ENCODE assay signal across 17 cellular contexts in the genomic region with DNA sequence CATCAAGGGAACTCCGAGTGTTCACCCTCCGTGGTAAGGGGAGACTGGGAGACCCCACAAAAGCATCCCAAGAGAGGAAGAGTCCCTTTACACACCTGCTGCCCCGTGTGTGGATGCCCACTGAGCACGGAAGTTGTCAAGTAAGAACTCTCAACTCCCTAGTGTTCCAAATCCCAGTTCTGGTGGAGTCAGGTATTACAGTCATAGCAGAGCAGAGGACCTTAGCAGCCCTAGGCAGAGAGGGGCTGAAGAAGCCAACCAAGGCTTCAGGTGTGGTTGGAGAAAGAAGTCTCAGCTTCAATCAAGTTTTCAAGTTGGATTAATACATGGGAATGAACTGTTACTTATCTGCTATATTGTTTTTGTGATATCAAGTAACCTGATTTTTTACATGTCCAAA.
A peak's percentile ranks its signal among the peaks of the same experiment; 100 is the strongest.
DNase-seq lines count a peak whose midpoint lies in the region; ATAC-seq, FAIRE-seq and TF ChIP-seq lines count a peak whose summit lies in the region.
"Had no signal": no experiment of that assay in that cellular context is flagged by ENCODE, and none has a peak within 500 bp of the region (broad histone marks: within the 10 kb centered on the region; RNA-seq: fewer than 3 reads in every experiment).

No MANE protein-coding gene starts in this region.

- peak; percentile 51 for DNase-seq in 8988T
- peak; percentile 25 for DNase-seq in AG20443 (ENCODE audit: low spot score)
- DNase-seq in PC-9: no peak
- no peak for DNase-seq in H1 (ENCODE audit: low read depth in 1 of 2, low spot score in 2 of 2)
- no peak for DNase-seq in left colon
- no peak for DNase-seq in head of caudate nucleus
- DNase-seq in GM10248 (ENCODE audit: extremely low spot score): no peak
- no peak for DNase-seq in NCI-H2107 treated with DMSO at 0.1 percent for 48 hours (lab: John Stamatoyannopoulos, UW; ENCODE audit: unreplicated experiment)
- DNase-seq: cortex of kidney, erythroblast, GF-D8, left cardiac atrium, MM.1S, NCI-H2171, upper lobe of left lung had no signal

- no peak overlapping the region for H3K9ac ChIP-seq in H1 (replicated peaks in 1 of 4; ENCODE audit: extremely low read depth in 1 of 4, low read depth in 3 of 4, low read length in 3 of 4)

- peak overlapping the region; percentile 1; the same call in 1 of the 2 replicates for H2BK12ac ChIP-seq in H1 (ENCODE audit: low read depth, low read length)

- no peak for TF ChIP-seq RAD21 in H1 (IDR thresholded peaks at IDR 0.05 in 1 of 2, conservative IDR thresholded peaks at IDR 0.05 in 1 of 2; ENCODE audit: low read depth in 2 of 2, low read length in 2 of 2)

- no peak overlapping the region for H3K23ac ChIP-seq in H1 (ENCODE audit: insufficient read length)

- H3K18ac ChIP-seq in H1 (ENCODE audit: extremely low read depth, low read length): peak overlapping the region; percentile 26; the same call in 1 of the 2 replicates

- H2BK5ac ChIP-seq in H1 (ENCODE audit: low read depth, low read length): peak overlapping the region; percentile 100; the same call in 1 of the 2 replicates

- no peak overlapping the region for H2BK15ac ChIP-seq in H1 (ENCODE audit: low read length)

- no peaks in the 10 kb centered on the region for H3F3A ChIP-seq in PC-9 (ENCODE audit: insufficient read depth, low read depth)

- H3K56ac ChIP-seq in H1 (replicated peaks; ENCODE audit: insufficient read length, low read depth, low read length): no peak overlapping the region

- H3K36me3 ChIP-seq in PC-9 (ENCODE audit: low read depth) (no peaks in the 10 kb centered on the region), H1 (ENCODE audit: control insufficient read depth in 2 of 4, insufficient read depth in 4 of 4, low read length in 3 of 4) (no peaks in the 10 kb centered on the region)
- H3K36me3 ChIP-seq: upper lobe of left lung had no signal

- H4K20me1 ChIP-seq in PC-9 (ENCODE audit: insufficient read depth) (no peaks in the 10 kb centered on the region), H1 (replicated peaks in 1 of 2; ENCODE audit: control insufficient read depth in 1 of 2, insufficient read depth in 2 of 2, low read length in 2 of 2) (no peaks in the 10 kb centered on the region)

- H3K9me3 ChIP-seq in PC-9 (ENCODE audit: insufficient read depth, low read depth) (no peaks in the 10 kb centered on the region), H1 (ENCODE audit: insufficient read depth in 2 of 2, low read depth in 1 of 2, low read length in 1 of 2) (peaks cover 10 to 13% of the 10 kb centered on the region in 2 experiments; a peak in 3 of 4 replicates)
- H3K9me3 ChIP-seq: upper lobe of left lung had no signal

- 0 out of 2 replicates have a peak, but pooled peaks have one; percentile 12 for TF ChIP-seq CTCF in PC-9 (conservative IDR thresholded peaks at IDR 0.05)
- no peak for TF ChIP-seq CTCF in H1 (IDR thresholded peaks at IDR 0.05; ENCODE audit: control extremely low read depth in 1 of 3, insufficient read depth in 1 of 3, low read depth in 1 of 3, low read length in 3 of 3)
- no peak for TF ChIP-seq CTCF in GM10248 (IDR thresholded peaks at IDR 0.05; ENCODE audit: control extremely low read depth, extremely low read depth, low read depth, missing control alignments)

- no peak overlapping the region for H3K4me3 ChIP-seq in PC-9
- H3K4me3 ChIP-seq in H1 (ENCODE audit: extremely low read depth in 1 of 4, insufficient read depth in 2 of 4, low read depth in 3 of 4, low read length in 4 of 4): no peak overlapping the region
- H3K4me3 ChIP-seq: upper lobe of left lung had no signal

- H3K14ac ChIP-seq in H1 (ENCODE audit: insufficient read length): no peak overlapping the region

- peak overlapping the region; percentile 85 for H2BK120ac ChIP-seq in H1 (replicated peaks; ENCODE audit: low read depth, low read length)

- peak overlapping the region; percentile 99; the same call in 1 of the 2 replicates for H2BK20ac ChIP-seq in H1 (ENCODE audit: low read length)

- H4K5ac ChIP-seq in H1 (ENCODE audit: insufficient read length, low read depth, low read length): no peak overlapping the region

- intact Hi-C loops in PC-9 (cut with micrococcal nuclease; ENCODE audit: unreplicated experiment) (no loop called here), left colon (cut with DNase I, micrococcal nuclease) (loop anchor here in 1 of 2 donors (10.0 kb wide), 1 partner anchor 1265 kb away; no protein-coding TSS in a partner anchor), head of caudate nucleus (cut with DNase I) (loop anchor here (5.0 kb wide), 1 partner anchor 1253 kb away; a partner anchor contains a TSS)

- H3K4ac ChIP-seq in H1 (replicated peaks; ENCODE audit: insufficient read length, low read depth, low read length): peak overlapping the region; percentile 71

- peaks cover 4% of the 10 kb centered on the region; the same call in 1 of the 2 replicates for H3K23me2 ChIP-seq in H1 (ENCODE audit: low read depth, low read length)

- H2AK5ac ChIP-seq in H1 (ENCODE audit: low read depth, low read length): 0 out of 2 replicates have a peak overlapping the region, but pooled peaks have one; percentile 96

- H4K8ac ChIP-seq in H1 (ENCODE audit: extremely low read depth, insufficient read depth, low read length): no peak overlapping the region

- no peak overlapping the region for H3K27ac ChIP-seq in PC-9
- no peak overlapping the region for H3K27ac ChIP-seq in H1 (ENCODE audit: low read depth, low read length)

- TF ChIP-seq POLR2A in H1 (IDR thresholded peaks at IDR 0.05; ENCODE audit: control extremely low read depth in 1 of 2, low read depth in 2 of 2, low read length in 2 of 2): no peak

- no peaks in the 10 kb centered on the region for H3K79me1 ChIP-seq in H1 (ENCODE audit: low read depth, low read length)

- H3K4me2 ChIP-seq in PC-9 (no peak overlapping the region), H1 (ENCODE audit: insufficient read depth in 1 of 2, low read depth in 2 of 2, low read length in 2 of 2) (peak overlapping the region in 1 of 2 experiments; percentile 74; a peak in 1 of 4 replicates)

- H3K4me1 ChIP-seq in PC-9 (replicated peaks; ENCODE audit: insufficient read depth) (no peaks in the 10 kb centered on the region), H1 (replicated peaks in 1 of 4; ENCODE audit: control insufficient read depth in 3 of 4, insufficient read depth in 4 of 4, low read length in 3 of 4) (peaks cover 8 to 20% (median 9%) of the 10 kb centered on the region in 4 experiments)

- H3K27me3 ChIP-seq in PC-9 (ENCODE audit: insufficient read depth, low read depth): peaks cover 40% of the 10 kb centered on the region
- peaks cover 0 to 2% (median 0%) of the 10 kb centered on the region in 4 experiments; a peak in 1 of 7 replicates for H3K27me3 ChIP-seq in H1 (replicated peaks in 1 of 4; ENCODE audit: control insufficient read depth in 3 of 4, extremely low read depth in 1 of 4, insufficient read depth in 3 of 4, low read length in 3 of 4)
- H3K27me3 ChIP-seq: upper lobe of left lung had no signal

- H2AFZ ChIP-seq in PC-9 (no peak overlapping the region), H1 (ENCODE audit: low read length) (no peak overlapping the region)

- CTCF ChIA-PET in PC-9 (lab: Charles Lee): no interaction called here
- CTCF ChIA-PET in H1 (lab: Charles Lee; ENCODE audit: partially characterized antibody): interaction anchor here (0.6 to 2.1 kb wide), 4 partner anchors 14 to 1064 kb away, joined by 3 to 5 read pairs (median 4); no protein-coding TSS in a partner anchor
- CTCF ChIA-PET in GM10248 (lab: Yijun Ruan, JAX): interaction anchor here (1.6 kb wide), 1 partner anchor 226 kb away, joined by 3 read pairs; no protein-coding TSS in a partner anchor

- H3K9me2 ChIP-seq in PC-9 (ENCODE audit: insufficient read depth): no peaks in the 10 kb centered on the region

- no TSS peak for BruUV-seq in PC-9 (replicated peaks; lab: Mats Ljungman, UMichigan)

- H3K79me2 ChIP-seq in PC-9 (ENCODE audit: low read depth) (no peaks in the 10 kb centered on the region), H1 (ENCODE audit: control insufficient read depth in 1 of 2, insufficient read depth in 2 of 2, low read length in 2 of 2) (no peaks in the 10 kb centered on the region)

- no peak for TF ChIP-seq EP300 in H1 (IDR thresholded peaks at IDR 0.05; ENCODE audit: borderline replicate concordance in 1 of 2, low read depth in 2 of 2, low read length in 2 of 2)

- 91% methylated on average over 4 of the region's 4 CpGs; no CpG with 5 or more reads in 1 of the 2 experiments for WGBS in H1 (ENCODE audit: extremely low coverage in 1 of 2, insufficient coverage in 1 of 2, insufficient read length in 1 of 2, insufficient replicate concordance in 2 of 2, low coverage in 1 of 2, low lambda C conversion rate in 2 of 2, missing lambda C conversion rate in 1 of 2), 2 experiments

- no peak for FAIRE-seq in H1 (lab: Jason Lieb, UNC)
- FAIRE-seq: astrocyte, GM19239 had no signal

- H4K91ac ChIP-seq in H1 (replicated peaks; ENCODE audit: insufficient read length, low read length): peak overlapping the region; percentile 85

- ATAC-seq in left colon: no peak

- POLR2A ChIA-PET in PC-9 (lab: Charles Lee; ENCODE audit: unreplicated experiment): no interaction called here
- POLR2A ChIA-PET in H1 (lab: Charles Lee; ENCODE audit: partially characterized antibody): no interaction called here
- POLR2A ChIA-PET in GM10248 (lab: Yijun Ruan, JAX): no interaction called here

TF ChIP-seq in H1, 55 proteins besides CTCF, POLR2A, EP300 and RAD21 (continues in another document):
- no peak for TF ChIP-seq POU5F1 (IDR thresholded peaks at IDR 0.05; ENCODE audit: low read depth, low read length)
- no peak for TF ChIP-seq CBX8 (IDR thresholded peaks at IDR 0.05; ENCODE audit: borderline replicate concordance, low read depth, low read length)
- no peak for TF ChIP-seq NRF1 (IDR thresholded peaks at IDR 0.05; ENCODE audit: low read depth, low read length)
- no peak for TF ChIP-seq SP1 (IDR thresholded peaks at IDR 0.05; ENCODE audit: low read depth, low read length)
- TF ChIP-seq BCL11A (IDR thresholded peaks at IDR 0.05; ENCODE audit: low read depth in 2 of 2, low read length in 2 of 2): no peak
- TF ChIP-seq HDAC2 (IDR thresholded peaks at IDR 0.05; ENCODE audit: borderline replicate concordance in 1 of 2, low read depth in 2 of 2, low read length in 2 of 2): no peak
- no peak for TF ChIP-seq TAF1 (IDR thresholded peaks at IDR 0.05; ENCODE audit: low read depth, low read length)
- TF ChIP-seq SIX5 (IDR thresholded peaks at IDR 0.05; ENCODE audit: low read depth, low read length): no peak
- no peak for TF ChIP-seq JUND (IDR thresholded peaks at IDR 0.05; ENCODE audit: low read length)
- no peak for TF ChIP-seq TAF7 (optimal IDR thresholded peaks at IDR 0.05; ENCODE audit: borderline replicate concordance, low read depth, low read length)
- no peak for TF ChIP-seq GTF2F1 (IDR thresholded peaks at IDR 0.05; ENCODE audit: borderline replicate concordance, low read depth, low read length)
- no peak for TF ChIP-seq CBX5 (IDR thresholded peaks at IDR 0.05; ENCODE audit: low read depth, low read length)
- no peak for TF ChIP-seq EZH2 (IDR thresholded peaks at IDR 0.05; ENCODE audit: low read depth, low read length, severe bottlenecking)

Comparison
In these comparisons a context has a peak if more than half of its experiments do, and no peak if none do; other contexts are left out.
1. DNase-seq: peak in 8988T (single experiment) and AG20443 (single experiment); none in PC-9 (0 of 2), H1 (0 of 2), left colon (0 of 2), head of caudate nucleus (0 of 42), GM10248 (single experiment) and NCI-H2107 treated with DMSO at 0.1 percent for 48 hours (single experiment).